ENCODE assay signal across 22 cellular contexts in the genomic region with DNA sequence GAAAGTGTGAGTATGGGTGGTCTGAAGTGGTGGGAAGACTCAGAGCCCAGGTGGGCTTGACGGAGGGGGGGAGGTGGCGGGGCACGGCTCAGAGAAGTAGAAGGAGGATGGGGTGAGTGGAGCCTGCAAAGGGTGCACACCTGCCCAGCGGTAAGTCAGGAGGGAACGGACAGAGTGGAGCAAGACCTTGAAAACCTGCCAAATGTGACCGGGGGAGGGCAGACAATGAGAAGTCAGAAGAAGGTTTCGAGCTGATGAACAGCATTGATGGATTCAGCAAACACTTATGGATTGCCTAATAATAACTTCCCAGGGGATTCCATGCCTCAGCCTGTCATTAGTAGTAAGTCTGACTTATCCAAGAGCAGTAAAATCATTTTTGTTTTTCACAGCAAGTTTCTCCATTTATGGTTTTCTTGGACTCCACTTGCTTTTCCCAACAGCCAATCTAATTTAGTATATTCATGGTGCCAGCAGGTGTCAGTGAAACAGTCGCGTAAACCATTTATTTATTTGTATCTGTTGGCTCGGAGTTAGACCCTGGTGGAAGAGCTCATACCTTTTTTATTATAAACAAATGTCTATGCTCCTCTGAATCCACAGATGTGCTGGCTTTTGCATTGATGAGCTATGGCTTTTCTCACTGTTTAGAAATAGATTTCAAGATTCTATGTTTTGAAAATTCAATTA.
A peak's percentile ranks its signal among the peaks of the same experiment; 100 is the strongest.
DNase-seq lines count a peak whose midpoint lies in the region; TF ChIP-seq lines count a peak whose summit lies in the region.
"Had no signal": no experiment of that assay in that cellular context is flagged by ENCODE, and none has a peak within 500 bp of the region (broad histone marks: within the 10 kb centered on the region; RNA-seq: fewer than 3 reads in every experiment).

No MANE protein-coding gene starts in this region.

- in situ Hi-C loops in T47D (cut with HindIII; ENCODE audit: low pct_unique_long_range_greater_than_20kb, low sequenced_read_pairs): no loop called here

- H3K36me3 ChIP-seq in Peyer's patch: no peaks in the 10 kb centered on the region
- H3K36me3 ChIP-seq: neutrophil had no signal

- no peak overlapping the region for H3K27ac ChIP-seq in 22Rv1
- no peak overlapping the region for H3K27ac ChIP-seq in Peyer's patch
- H3K27ac ChIP-seq: dorsolateral prefrontal cortex, GM23248, neutrophil, SK-N-MC had no signal

- no peaks in the 10 kb centered on the region for H3K9me3 ChIP-seq in Peyer's patch
- H3K9me3 ChIP-seq: neutrophil had no signal

- H3K4me1 ChIP-seq in Peyer's patch: no peaks in the 10 kb centered on the region

- H3K27me3 ChIP-seq in Peyer's patch: no peaks in the 10 kb centered on the region
- H3K27me3 ChIP-seq: neutrophil had no signal

- TF ChIP-seq POLR2A in Peyer's patch (IDR thresholded peaks at IDR 0.05): no peak

- DNase-seq in HT-29 (ENCODE audit: low spot score) (peak; percentile 1), NCI-H2196 (lab: John Stamatoyannopoulos, UW; ENCODE audit: unreplicated experiment) (peak; percentile 74), T47D (ENCODE audit: low read depth in 1 of 2, low spot score in 1 of 2) (peak; percentile 35 to 81), Peyer's patch (no peak), MV-4-11 (lab: John Stamatoyannopoulos, UW) (no peak), T-helper 9 cell (no peak), ecto neural progenitor cell (ENCODE audit: low spot score) (no peak)
- DNase-seq: activated CD4-positive, alpha-beta T cell treated with anti-CD3 and anti-CD28 coated beads, Interleukin-2, amount 50 U/mL, for 48 hours; activated T-cell treated with anti-CD3 and anti-CD28 coated beads, Interleukin-2, amount 50 U/mL, for 4 hours; CD4-positive, alpha-beta T cell; dorsolateral prefrontal cortex; GM23248; hippocampal formation; KG1; left cardiac atrium; NCI-H187; stimulated activated CD4-positive, alpha-beta T cell treated with anti-CD3 and anti-CD28 coated beads, Interleukin-2, amount 100 ng/mL, for 24 hours; substantia nigra had no signal

- TF ChIP-seq CTCF in 22Rv1 (IDR thresholded peaks at IDR 0.05) (0 out of 2 replicates have a peak, but pooled peaks have one; percentile 8), Peyer's patch (IDR thresholded peaks at IDR 0.05) (no peak)

- no peak overlapping the region for H3K4me3 ChIP-seq in Peyer's patch
- H3K4me3 ChIP-seq: dorsolateral prefrontal cortex, GM12878, GM23248, SK-N-MC had no signal

Comparison
In these comparisons a context has a peak if more than half of its experiments do, and no peak if none do; other contexts are left out.
1. DNase-seq: peak in HT-29 (single experiment), NCI-H2196 (single experiment) and T47D (2 of 2); none in Peyer's patch (0 of 3), MV-4-11 (single experiment), T-helper 9 cell (single experiment) and ecto neural progenitor cell (single experiment).